Comparison of ENCODE assay signal across 25 cellular contexts in the genomic region with DNA sequence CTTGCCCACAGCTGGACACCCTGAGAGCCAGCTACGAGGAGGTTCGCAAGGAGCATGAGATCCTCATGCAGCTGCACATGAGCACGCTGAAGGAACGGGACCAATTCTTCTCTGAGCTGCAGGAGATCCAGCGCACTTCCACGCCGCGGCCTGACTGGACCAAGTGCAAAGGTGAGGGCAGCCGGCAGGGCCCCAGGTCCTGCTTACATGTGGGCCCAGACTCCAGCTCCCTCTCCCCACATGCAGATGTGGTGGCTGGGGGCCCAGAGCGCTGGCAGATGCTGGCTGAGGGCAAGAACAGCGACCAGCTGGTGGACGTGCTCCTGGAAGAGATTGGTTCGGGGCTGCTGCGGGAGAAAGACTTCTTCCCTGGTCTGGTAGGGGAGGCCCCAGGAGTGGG.
"Had no signal": no experiment of that assay in that cellular context is flagged by ENCODE, and none has a peak within 500 bp of the region (broad histone marks: within the 10 kb centered on the region; RNA-seq: fewer than 3 reads in every experiment).

No MANE protein-coding gene starts in this region.

- H3K4me1 ChIP-seq: lower lobe of right lung, psoas muscle, spleen, testis, tibial nerve, upper lobe of left lung had no signal

- DNase-seq: dorsolateral prefrontal cortex; effector CD4-positive, alpha-beta T cell; hypothalamus; left ventricle myocardium superior; lower lobe of right lung; naive thymus-derived CD8-positive, alpha-beta T cell; nephron progenitor cell; occipital lobe; ovary; posterior cingulate gyrus; psoas muscle; spleen; stimulated activated CD4-positive, alpha-beta T cell treated with anti-CD3 and anti-CD28 coated beads, Interleukin-4, amount 100 ng/mL, for 4 hours; stimulated activated naive CD8-positive, alpha-beta T cell treated with anti-CD3 and anti-CD28 coated beads, Interleukin-15, Interleukin-2, amounts not matched to agents 100 U/mL and 50 U/mL, for 24 hours; substantia nigra; testis had no signal

- H3K27ac ChIP-seq: dorsolateral prefrontal cortex, lower lobe of right lung, ovary, psoas muscle, skin epidermis, spleen, testis, tibial nerve, upper lobe of left lung had no signal

- H3K9me3 ChIP-seq: lower lobe of right lung, ovary, psoas muscle, spleen, testis, tibial nerve, upper lobe of left lung had no signal

- H3K27me3 ChIP-seq: dorsolateral prefrontal cortex, ovary, spleen, testis, tibial nerve, upper lobe of left lung had no signal

- H3K4me3 ChIP-seq: dorsolateral prefrontal cortex, lower lobe of right lung, ovary, psoas muscle, skin epidermis, spleen, testis, tibial nerve, upper lobe of left lung had no signal

- ATAC-seq: left ventricle myocardium superior; lower lobe of right lung; naive thymus-derived CD8-positive, alpha-beta T cell; psoas muscle; right cardiac atrium; stimulated activated memory B cell treated with anti-CD40 and anti-IgM and Interleukin-4, amounts not matched to agents 10 μg/mL and 1 μg/mL and 100 μg/mL, for 72 hours; stimulated activated naive CD8-positive, alpha-beta T cell treated with anti-CD3 and anti-CD28 coated beads, Interleukin-15, Interleukin-2, amounts not matched to agents 100 U/mL and 50 U/mL, for 24 hours had no signal

- FAIRE-seq: colon, frontal cortex, keratinocyte, urothelium cell line had no signal

- H3K36me3 ChIP-seq: ovary had no signal
